Comparison of ENCODE assay signal across 8 cellular contexts in the genomic region with DNA sequence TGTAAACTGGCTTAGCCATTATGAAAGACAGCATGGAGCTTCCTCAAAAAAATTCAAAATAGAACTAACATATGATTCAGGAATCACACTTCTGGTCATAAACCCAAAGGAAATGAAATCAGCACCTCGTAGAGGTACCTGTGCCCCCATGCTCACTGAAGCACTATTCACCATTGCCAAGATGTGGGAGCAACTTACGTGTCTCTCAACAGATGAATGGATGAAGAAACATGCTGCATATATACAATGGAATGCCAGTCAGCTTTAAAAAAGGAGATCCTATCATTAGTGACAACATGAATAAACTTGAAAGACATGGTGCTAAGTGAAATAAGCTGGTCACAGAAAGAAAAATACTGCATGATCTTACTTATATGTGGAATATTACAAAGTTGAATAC. TPM values are rescaled to one million over a fixed set of nuclear protein-coding genes. Genes with fewer than 3 reads are reported as not detected.
"Had no signal": no experiment of that assay in that cellular context is flagged by ENCODE, and none has a peak within 500 bp of the region (broad histone marks: within the 10 kb centered on the region; RNA-seq: fewer than 3 reads in every experiment).

No MANE protein-coding gene starts in this region.

- FAIRE-seq: HepG2 had no signal

- ATAC-seq: HepG2 had no signal

- H3K4me3 ChIP-seq: GM23248 had no signal

- DNase-seq: GM23248, GOT3, H9, HCEC 1CT had no signal

- H3K27ac ChIP-seq: GM23248, HL-60 had no signal

RNA-seq across cellular contexts. Expression of gene SCTR, which starts 8.2 kb away (rescaled TPM):
- total RNA-seq: GM23248, H4, H9, HepG2, HT1080 had no signal

RNA-seq across cellular contexts. Expression of gene CFAP221, which starts 28.1 kb away (rescaled TPM):
- total RNA-seq: GM23248, HepG2, HT1080 had no signal
